Comparison of ENCODE assay signal across 12 cellular contexts in genomic region chr20:2742431-2742830, GRCh38. TPM values are rescaled to one million over a fixed set of nuclear protein-coding genes. Genes with fewer than 3 reads are reported as not detected.
DNase-seq lines count a peak whose midpoint lies in the region; ATAC-seq and TF ChIP-seq lines count a peak whose summit lies in the region.
"Had no signal": no experiment of that assay in that cellular context is flagged by ENCODE, and none has a peak within 500 bp of the region (broad histone marks: within the 10 kb centered on the region; RNA-seq: fewer than 3 reads in every experiment).

No MANE protein-coding gene starts in this region.

- no peak for TF ChIP-seq CTCF in GM10266 (IDR thresholded peaks at IDR 0.05; ENCODE audit: control insufficient read depth, insufficient read depth, low read depth, missing control alignments)
- no peak for TF ChIP-seq CTCF in natural killer cell (IDR thresholded peaks at IDR 0.05)
- TF ChIP-seq CTCF in PC-9 (conservative IDR thresholded peaks at IDR 0.05): no peak

- H3K36me3 Mint-ChIP-seq in activated naive CD4-positive, alpha-beta T cell treated with anti-CD3 and anti-CD28 coated beads, Interleukin-2, amount 10 ng/mL, durations not matched to agents 7 days and 5 days: no peaks in the 10 kb centered on the region
- H3K36me3 Mint-ChIP-seq in central memory CD8-positive, alpha-beta T cell (ENCODE audit: insufficient read depth): peaks cover 2% of the 10 kb centered on the region
- no peaks in the 10 kb centered on the region for H3K36me3 Mint-ChIP-seq in natural killer cell
- H3K36me3 Mint-ChIP-seq: activated naive CD8-positive, alpha-beta T cell treated with anti-CD3 and anti-CD28 coated beads, Interleukin-2, amount 10 ng/mL, durations not matched to agents 7 days and 5 days had no signal

- H3K4me1 ChIP-seq in PC-9 (replicated peaks; ENCODE audit: insufficient read depth): no peaks in the 10 kb centered on the region
- no peaks in the 10 kb centered on the region for H3K4me1 ChIP-seq in SJCRH30

- H3K27ac ChIP-seq in PC-9: no peak overlapping the region
- no peak overlapping the region for H3K27ac ChIP-seq in SJCRH30
- H3K27ac ChIP-seq: C4-2B had no signal

- H3K9me3 Mint-ChIP-seq in activated naive CD4-positive, alpha-beta T cell treated with anti-CD3 and anti-CD28 coated beads, Interleukin-2, amount 10 ng/mL, durations not matched to agents 7 days and 5 days: no peaks in the 10 kb centered on the region
- no peaks in the 10 kb centered on the region for H3K9me3 Mint-ChIP-seq in central memory CD8-positive, alpha-beta T cell
- no peaks in the 10 kb centered on the region for H3K9me3 Mint-ChIP-seq in natural killer cell
- H3K9me3 Mint-ChIP-seq: activated naive CD8-positive, alpha-beta T cell treated with anti-CD3 and anti-CD28 coated beads, Interleukin-2, amount 10 ng/mL, durations not matched to agents 7 days and 5 days had no signal

- peaks cover 32% of the 10 kb centered on the region for H3K4me1 Mint-ChIP-seq in activated naive CD4-positive, alpha-beta T cell treated with anti-CD3 and anti-CD28 coated beads, Interleukin-2, amount 10 ng/mL, durations not matched to agents 7 days and 5 days
- peaks cover 48% of the 10 kb centered on the region for H3K4me1 Mint-ChIP-seq in central memory CD8-positive, alpha-beta T cell
- peaks cover 59 to 65% of the 10 kb centered on the region in 2 donors for H3K4me1 Mint-ChIP-seq in natural killer cell

- no peaks in the 10 kb centered on the region for H3K79me2 ChIP-seq in PC-9 (ENCODE audit: low read depth)

- POLR2A ChIA-PET in PC-9 (lab: Charles Lee; ENCODE audit: unreplicated experiment): no interaction called here

- H3K4me3 ChIP-seq in PC-9 (no peak overlapping the region), SJCRH30 (no peak overlapping the region)

- no peak for DNase-seq in activated naive CD4-positive, alpha-beta T cell treated with anti-CD3 and anti-CD28 coated beads, Interleukin-2, amount 10 ng/mL, durations not matched to agents 7 days and 5 days
- no peak for DNase-seq in activated naive CD4-positive, alpha-beta T cell treated with anti-CD3 and anti-CD28 coated beads, Interleukin-2, amount 50 U/mL, for 16 hours
- peak; percentile 8 for DNase-seq in GM10266 (ENCODE audit: extremely low spot score)
- peak in 1 of 2 donors; percentile 12 for DNase-seq in central memory CD8-positive, alpha-beta T cell (ENCODE audit: low spot score in 2 of 2)
- no peak for DNase-seq in natural killer cell
- DNase-seq in PC-9: no peak
- DNase-seq in SJCRH30: no peak
- no peak for DNase-seq in CD1c-positive myeloid dendritic cell (ENCODE audit: extremely low spot score)
- DNase-seq: occipital lobe had no signal

- no TSS peak for BruUV-seq in PC-9 (replicated peaks; lab: Mats Ljungman, UMichigan)

- peaks cover 58% of the 10 kb centered on the region for H3K27me3 ChIP-seq in PC-9 (ENCODE audit: insufficient read depth, low read depth)
- no peaks in the 10 kb centered on the region for H3K27me3 ChIP-seq in SJCRH30

- no peak overlapping the region for H2AFZ ChIP-seq in PC-9

- CTCF ChIA-PET in activated naive CD4-positive, alpha-beta T cell treated with anti-CD3 and anti-CD28 coated beads, Interleukin-2, amount 10 ng/mL, durations not matched to agents 7 days and 5 days (lab: Charles Lee): interaction anchor here (0.6 to 4.8 kb wide), 9 partner anchors 11 to 55 kb away, joined by 3 to 58 read pairs (median 5); no protein-coding TSS in a partner anchor
- CTCF ChIA-PET in PC-9 (lab: Charles Lee): interaction anchor here (0.6 kb wide), 1 partner anchor 736 kb away, joined by 4 read pairs; no protein-coding TSS in a partner anchor

- H4K20me1 ChIP-seq in PC-9 (ENCODE audit: insufficient read depth): no peaks in the 10 kb centered on the region

- intact Hi-C loops in natural killer cell (cut with micrococcal nuclease): loop anchor here (5.0 kb wide), 1 partner anchor 110 kb away; no protein-coding TSS in a partner anchor
- intact Hi-C loops in PC-9 (cut with micrococcal nuclease; ENCODE audit: unreplicated experiment): no loop called here

- H3K27me3 Mint-ChIP-seq in activated naive CD4-positive, alpha-beta T cell treated with anti-CD3 and anti-CD28 coated beads, Interleukin-2, amount 10 ng/mL, durations not matched to agents 7 days and 5 days: peaks cover 38% of the 10 kb centered on the region
- no peaks in the 10 kb centered on the region for H3K27me3 Mint-ChIP-seq in central memory CD8-positive, alpha-beta T cell
- no peaks in the 10 kb centered on the region for H3K27me3 Mint-ChIP-seq in natural killer cell (ENCODE audit: low read depth in 2 of 2)

- H3K9me2 ChIP-seq in PC-9 (ENCODE audit: insufficient read depth): no peaks in the 10 kb centered on the region

- H3K9me3 ChIP-seq in PC-9 (ENCODE audit: insufficient read depth, low read depth) (no peaks in the 10 kb centered on the region), SJCRH30 (replicated peaks) (no peaks in the 10 kb centered on the region)

- H3K27ac Mint-ChIP-seq in activated naive CD4-positive, alpha-beta T cell treated with anti-CD3 and anti-CD28 coated beads, Interleukin-2, amount 10 ng/mL, durations not matched to agents 7 days and 5 days: peak overlapping the region; percentile 87
- H3K27ac Mint-ChIP-seq in central memory CD8-positive, alpha-beta T cell (ENCODE audit: low read depth): peak overlapping the region; percentile 90
- peak overlapping the region; percentile 91 to 95 for H3K27ac Mint-ChIP-seq in natural killer cell

- H3K4me2 ChIP-seq in PC-9: no peak overlapping the region

- H3F3A ChIP-seq in PC-9 (ENCODE audit: insufficient read depth, low read depth): no peaks in the 10 kb centered on the region

- ATAC-seq in central memory CD8-positive, alpha-beta T cell (replicated peaks; ENCODE audit: extremely low read depth, poor library complexity, severe bottlenecking): no peak
- no peak for ATAC-seq in natural killer cell

- no peak overlapping the region for H3K4me3 Mint-ChIP-seq in activated naive CD4-positive, alpha-beta T cell treated with anti-CD3 and anti-CD28 coated beads, Interleukin-2, amount 10 ng/mL, durations not matched to agents 7 days and 5 days
- H3K4me3 Mint-ChIP-seq in central memory CD8-positive, alpha-beta T cell: peak overlapping the region; percentile 60
- H3K4me3 Mint-ChIP-seq in natural killer cell: peak overlapping the region; percentile 35

- no peaks in the 10 kb centered on the region for H3K36me3 ChIP-seq in PC-9 (ENCODE audit: low read depth)
- H3K36me3 ChIP-seq in SJCRH30: no peaks in the 10 kb centered on the region

RNA-seq across cellular contexts. Expression of gene EBF4, which starts 49.9 kb away (rescaled TPM):
- 10 to 100 TPM; 17.1 to 21.7 (median 20.4) TPM for total RNA-seq in natural killer cell
- total RNA-seq in PC-9 (2021): 4.9 and 5.1 TPM in 2 replicates
- total RNA-seq in SJCRH30 (2014; rRNA removed; shearing (Covaris generic)): 2.6 and 5.2 TPM in 2 replicates
- total RNA-seq: RPMI7951 had no signal

RNA-seq across cellular contexts. Expression of gene CPXM1, which starts 58.0 kb away (rescaled TPM):
- total RNA-seq in natural killer cell (1 to 10 TPM in 2 of 3 donors, under 1 TPM in 1; 0.49 to 2.3 (median 1.5) TPM), PC-9 (2021) (not detected in 2 replicates)
- total RNA-seq in SJCRH30 (2014; rRNA removed; shearing (Covaris generic)): 0.10 and 0.12 TPM in 2 replicates
- total RNA-seq: RPMI7951 had no signal
